Comparison of ENCODE assay signal across 13 cellular contexts in genomic region chr10:15123749-15124184, GRCh38. TPM values are rescaled to one million over a fixed set of nuclear protein-coding genes. Genes with fewer than 3 reads are reported as not detected.
DNase-seq lines count a peak whose midpoint lies in the region; ATAC-seq and TF ChIP-seq lines count a peak whose summit lies in the region.
"Had no signal": no experiment of that assay in that cellular context is flagged by ENCODE, and none has a peak within 500 bp of the region (broad histone marks: within the 10 kb centered on the region; RNA-seq: fewer than 3 reads in every experiment).

No MANE protein-coding gene starts in this region.

- H3K36me3 ChIP-seq in Caco-2 (ENCODE audit: control insufficient read depth, insufficient read depth, low read length): peaks cover 2% of the 10 kb centered on the region; the same call in 1 of the 2 replicates

- POLR2A ChIA-PET in RWPE1 (lab: Yijun Ruan, JAX; ENCODE audit: low non-redundant PET) (no interaction called here), Caco-2 (lab: Charles Lee) (no interaction called here)

- peak overlapping the region; percentile 86 for H3K27ac Mint-ChIP-seq in activated naive CD4-positive, alpha-beta T cell treated with anti-CD3 and anti-CD28 coated beads, Interleukin-2, amount 10 ng/mL, durations not matched to agents 7 days and 5 days
- peak overlapping the region; percentile 75 for H3K27ac Mint-ChIP-seq in stimulated activated naive B cell treated with anti-CD40 and anti-IgM and Interleukin-4, amounts not matched to agents 10 μg/mL and 1 μg/mL and 100 μg/mL, for 72 hours
- no peak overlapping the region for H3K27ac Mint-ChIP-seq in Caco-2 (ENCODE audit: unreplicated experiment)
- H3K27ac Mint-ChIP-seq: activated naive CD8-positive, alpha-beta T cell treated with anti-CD3 and anti-CD28 coated beads, Interleukin-2, amount 10 ng/mL, durations not matched to agents 7 days and 5 days had no signal

- BruUV-seq in Caco-2 (replicated peaks; lab: Mats Ljungman, UMichigan): no TSS peak

- H3K36me3 Mint-ChIP-seq in activated naive CD4-positive, alpha-beta T cell treated with anti-CD3 and anti-CD28 coated beads, Interleukin-2, amount 10 ng/mL, durations not matched to agents 7 days and 5 days: peaks cover 70% of the 10 kb centered on the region
- peaks cover 33 to 35% of the 10 kb centered on the region in 2 donors for H3K36me3 Mint-ChIP-seq in stimulated activated naive B cell treated with anti-CD40 and anti-IgM and Interleukin-4, amounts not matched to agents 10 μg/mL and 1 μg/mL and 100 μg/mL, for 72 hours
- peaks cover 24% of the 10 kb centered on the region for H3K36me3 Mint-ChIP-seq in Caco-2 (ENCODE audit: insufficient read depth, unreplicated experiment)

- no peaks in the 10 kb centered on the region for H3K27me3 ChIP-seq in Caco-2 (replicated peaks; ENCODE audit: control insufficient read depth, insufficient read depth, low read length)
- H3K27me3 ChIP-seq: BLaER1 treated with 17β-estradiol and CSF1 and Interleukin-3, amounts not matched to agents 10 nM and 100 nM had no signal

- CTCF ChIA-PET in activated naive CD4-positive, alpha-beta T cell treated with anti-CD3 and anti-CD28 coated beads, Interleukin-2, amount 10 ng/mL, durations not matched to agents 7 days and 5 days (lab: Charles Lee): interaction anchor here (0.9 to 1.2 kb wide), 3 partner anchors 10 to 41 kb away, joined by 3 to 4 read pairs (median 3); no protein-coding TSS in a partner anchor
- CTCF ChIA-PET in RWPE1 (lab: Yijun Ruan, JAX): no interaction called here
- CTCF ChIA-PET in Caco-2 (lab: Charles Lee): no interaction called here

- no peak overlapping the region for H3K4me3 Mint-ChIP-seq in activated naive CD4-positive, alpha-beta T cell treated with anti-CD3 and anti-CD28 coated beads, Interleukin-2, amount 10 ng/mL, durations not matched to agents 7 days and 5 days
- no peak overlapping the region for H3K4me3 Mint-ChIP-seq in stimulated activated naive B cell treated with anti-CD40 and anti-IgM and Interleukin-4, amounts not matched to agents 10 μg/mL and 1 μg/mL and 100 μg/mL, for 72 hours
- H3K4me3 Mint-ChIP-seq in Caco-2 (ENCODE audit: unreplicated experiment): no peak overlapping the region
- H3K4me3 Mint-ChIP-seq: activated naive CD8-positive, alpha-beta T cell treated with anti-CD3 and anti-CD28 coated beads, Interleukin-2, amount 10 ng/mL, durations not matched to agents 7 days and 5 days had no signal

- H3K4me1 Mint-ChIP-seq in activated naive CD4-positive, alpha-beta T cell treated with anti-CD3 and anti-CD28 coated beads, Interleukin-2, amount 10 ng/mL, durations not matched to agents 7 days and 5 days: peaks cover 41% of the 10 kb centered on the region
- peaks cover 0 to 5% of the 10 kb centered on the region in 2 donors for H3K4me1 Mint-ChIP-seq in stimulated activated naive B cell treated with anti-CD40 and anti-IgM and Interleukin-4, amounts not matched to agents 10 μg/mL and 1 μg/mL and 100 μg/mL, for 72 hours
- no peaks in the 10 kb centered on the region for H3K4me1 Mint-ChIP-seq in Caco-2 (ENCODE audit: low read depth, unreplicated experiment)

- no peak overlapping the region for H3K27ac ChIP-seq in RWPE1
- H3K27ac ChIP-seq in substantia nigra (ENCODE audit: low read depth, low read length, poor library complexity, severe bottlenecking): no peak overlapping the region
- H3K27ac ChIP-seq: BLaER1 treated with 17β-estradiol and CSF1 and Interleukin-3, amounts not matched to agents 10 nM and 100 nM; left ventricle myocardium inferior; psoas muscle had no signal

- TF ChIP-seq CTCF in RWPE1 (conservative IDR thresholded peaks at IDR 0.05; ENCODE audit: low read depth) (no peak), choroid plexus epithelial cell (conservative IDR thresholded peaks at IDR 0.05; ENCODE audit: low read depth, low read length) (no peak), Caco-2 (IDR thresholded peaks at IDR 0.05; ENCODE audit: insufficient read depth in 1 of 2, low read depth in 1 of 2, low read length in 1 of 2, severe bottlenecking in 1 of 2, unreplicated experiment in 1 of 2) (no peak)

- no peak for DNase-seq in activated naive CD4-positive, alpha-beta T cell treated with anti-CD3 and anti-CD28 coated beads, Interleukin-2, amount 10 ng/mL, durations not matched to agents 7 days and 5 days
- DNase-seq in activated naive CD4-positive, alpha-beta T cell (lab: John Stamatoyannopoulos, UW): no peak
- DNase-seq in RWPE1 (ENCODE audit: low spot score) (peak; percentile 66), choroid plexus epithelial cell (ENCODE audit: low read depth) (peak; percentile 90), substantia nigra (lab: John Stamatoyannopoulos, UW) (no peak), COLO668 (lab: John Stamatoyannopoulos, UW; ENCODE audit: unreplicated experiment) (no peak), Caco-2 (no peak)
- no peak for DNase-seq in stimulated activated naive B cell treated with anti-CD40 and anti-IgM and Interleukin-4, amounts not matched to agents 10 μg/mL and 1 μg/mL and 100 μg/mL, for 72 hours
- DNase-seq: activated naive CD8-positive, alpha-beta T cell treated with anti-CD3 and anti-CD28 coated beads, Interleukin-2, amount 10 ng/mL, durations not matched to agents 7 days and 5 days; left ventricle myocardium inferior; psoas muscle had no signal

- no peak for ATAC-seq in stimulated activated naive B cell treated with anti-CD40 and anti-IgM and Interleukin-4, amounts not matched to agents 10 μg/mL and 1 μg/mL and 100 μg/mL, for 72 hours (replicated peaks)
- ATAC-seq: esophagus mucosa, psoas muscle had no signal

- H3K4me3 ChIP-seq in choroid plexus epithelial cell (ENCODE audit: low read depth, low read length) (no peak overlapping the region), Caco-2 (ENCODE audit: low read depth, low read length) (no peak overlapping the region)
- H3K4me3 ChIP-seq: BLaER1 treated with 17β-estradiol and CSF1 and Interleukin-3, amounts not matched to agents 10 nM and 100 nM; left ventricle myocardium inferior; psoas muscle had no signal

- no peaks in the 10 kb centered on the region for H3K27me3 Mint-ChIP-seq in activated naive CD4-positive, alpha-beta T cell treated with anti-CD3 and anti-CD28 coated beads, Interleukin-2, amount 10 ng/mL, durations not matched to agents 7 days and 5 days
- no peaks in the 10 kb centered on the region for H3K27me3 Mint-ChIP-seq in stimulated activated naive B cell treated with anti-CD40 and anti-IgM and Interleukin-4, amounts not matched to agents 10 μg/mL and 1 μg/mL and 100 μg/mL, for 72 hours
- H3K27me3 Mint-ChIP-seq in Caco-2 (ENCODE audit: insufficient read depth, unreplicated experiment): no peaks in the 10 kb centered on the region
- H3K27me3 Mint-ChIP-seq: activated naive CD8-positive, alpha-beta T cell treated with anti-CD3 and anti-CD28 coated beads, Interleukin-2, amount 10 ng/mL, durations not matched to agents 7 days and 5 days had no signal

- intact Hi-C loops in Caco-2 (cut with micrococcal nuclease; ENCODE audit: unreplicated experiment): no loop called here

- H3K9me3 ChIP-seq in Caco-2: no peaks in the 10 kb centered on the region
- H3K9me3 ChIP-seq: left ventricle myocardium inferior, psoas muscle had no signal

- H3K4me1 ChIP-seq in Caco-2: no peaks in the 10 kb centered on the region
- H3K4me1 ChIP-seq: left ventricle myocardium inferior, psoas muscle had no signal

- peaks cover 3% of the 10 kb centered on the region for H3K9me3 Mint-ChIP-seq in activated naive CD4-positive, alpha-beta T cell treated with anti-CD3 and anti-CD28 coated beads, Interleukin-2, amount 10 ng/mL, durations not matched to agents 7 days and 5 days
- no peaks in the 10 kb centered on the region for H3K9me3 Mint-ChIP-seq in stimulated activated naive B cell treated with anti-CD40 and anti-IgM and Interleukin-4, amounts not matched to agents 10 μg/mL and 1 μg/mL and 100 μg/mL, for 72 hours
- H3K9me3 Mint-ChIP-seq in Caco-2 (ENCODE audit: unreplicated experiment): no peaks in the 10 kb centered on the region
- H3K9me3 Mint-ChIP-seq: activated naive CD8-positive, alpha-beta T cell treated with anti-CD3 and anti-CD28 coated beads, Interleukin-2, amount 10 ng/mL, durations not matched to agents 7 days and 5 days had no signal

RNA-seq across cellular contexts. Expression of gene RPP38, which starts 26.6 kb away (rescaled TPM):
- total RNA-seq in Caco-2 (2022): 40.1 and 40.7 TPM in 2 replicates

RNA-seq across cellular contexts. Expression of gene ACBD7, which starts 35.2 kb away (rescaled TPM):
- 9.7 and 13.9 TPM in 2 replicates for total RNA-seq in Caco-2 (2022)
- total RNA-seq: left ventricle myocardium inferior, psoas muscle had no signal

RNA-seq across cellular contexts. Expression of gene NMT2, which starts 44.7 kb away (rescaled TPM):
- total RNA-seq in Caco-2 (2022): 28.1 and 30.1 TPM in 2 replicates

Comparison
In these comparisons a context has a peak if more than half of its experiments do, and no peak if none do; other contexts are left out.
1. DNase-seq: peak in RWPE1 (single experiment) and choroid plexus epithelial cell (single experiment); none in activated naive CD4-positive, alpha-beta T cell treated with anti-CD3 and anti-CD28 coated beads, Interleukin-2, amount 10 ng/mL, durations not matched to agents 7 days and 5 days (single experiment), activated naive CD4-positive, alpha-beta T cell (0 of 4), stimulated activated naive B cell treated with anti-CD40 and anti-IgM and Interleukin-4, amounts not matched to agents 10 μg/mL and 1 μg/mL and 100 μg/mL, for 72 hours (single experiment), substantia nigra (0 of 49), COLO668 (single experiment) and Caco-2 (0 of 2).